ENCODE assay signal across 9 cellular contexts in the genomic region with DNA sequence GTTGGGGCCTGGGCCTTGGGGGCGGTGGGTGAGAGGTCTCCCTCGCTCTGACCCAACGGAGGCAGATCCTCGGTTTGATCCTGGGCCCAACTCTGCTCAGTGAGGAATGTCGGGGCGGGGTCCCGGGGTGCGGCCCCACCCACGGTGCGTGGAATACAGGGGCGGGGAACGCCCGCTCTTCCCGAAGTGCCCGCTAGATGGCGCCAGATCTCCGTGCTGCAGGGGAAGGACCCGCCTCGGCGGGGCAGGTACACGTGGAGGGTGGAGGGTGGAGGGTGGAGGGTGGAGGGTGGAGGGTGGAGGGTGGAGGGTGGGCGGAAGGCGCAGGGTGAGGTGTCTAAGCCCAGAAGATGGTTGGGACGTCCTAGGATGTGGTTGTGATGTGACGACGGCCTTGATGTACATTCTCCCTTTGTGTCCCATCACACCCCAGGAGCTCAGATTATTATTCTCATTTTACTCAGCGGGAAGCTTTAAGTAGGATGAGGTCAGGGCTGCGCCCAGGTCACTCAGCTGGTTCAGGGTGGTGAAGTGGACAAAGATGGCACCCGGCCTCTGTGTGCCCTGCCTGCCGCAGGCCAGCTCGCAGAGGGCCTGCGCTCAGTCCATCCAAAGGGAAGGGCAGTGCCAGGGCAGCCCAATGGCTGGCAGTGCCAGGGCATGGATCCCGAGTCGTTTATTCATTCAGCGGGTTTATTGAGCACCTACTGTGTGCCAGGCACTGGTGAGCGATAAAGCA. TPM values are rescaled to one million over a fixed set of nuclear protein-coding genes. Genes with fewer than 3 reads are reported as not detected.
A peak's percentile ranks its signal among the peaks of the same experiment; 100 is the strongest.
DNase-seq lines count a peak whose midpoint lies in the region; ATAC-seq and TF ChIP-seq lines count a peak whose summit lies in the region.
"Had no signal": no experiment of that assay in that cellular context is flagged by ENCODE, and none has a peak within 500 bp of the region (broad histone marks: within the 10 kb centered on the region; RNA-seq: fewer than 3 reads in every experiment).

No MANE protein-coding gene starts in this region.

- DNase-seq in DMS53 treated with DMSO at 0.1 percent for 48 hours (lab: John Stamatoyannopoulos, UW; ENCODE audit: unreplicated experiment) = peak; percentile 78
- peak; percentile 76 to 83 for DNase-seq in SJCRH30
- peak; percentile 87 to 94 (median 88) for DNase-seq in activated naive CD4-positive, alpha-beta T cell (lab: John Stamatoyannopoulos, UW)
- DNase-seq in glomerular visceral epithelial cell (ENCODE audit: extremely low spot score) = peak; percentile 85
- peak; percentile 91 for DNase-seq in progenitor cell of endocrine pancreas (ENCODE audit: low spot score, unreplicated experiment)
- DNase-seq in uterus = peak; percentile 75 to 86

- no peaks in the 10 kb centered on the region for H3K9me3 Mint-ChIP-seq in IgD-negative memory B cell
- H3K9me3 Mint-ChIP-seq in progenitor cell of endocrine pancreas (ENCODE audit: low read depth) = no peaks in the 10 kb centered on the region

- H3K4me1 ChIP-seq in SJCRH30 (peaks cover 2% of the 10 kb centered on the region; the same call in 1 of the 2 replicates), uterus (peaks cover 0 to 7% of the 10 kb centered on the region in 2 donors)

- TF ChIP-seq CTCF in progenitor cell of endocrine pancreas (IDR thresholded peaks at IDR 0.05; ENCODE audit: unreplicated experiment) (peak; percentile 84), uterus (IDR thresholded peaks at IDR 0.05) (peak; percentile 89 to 94 (median 90))

- H3K36me3 ChIP-seq in SJCRH30 (no peaks in the 10 kb centered on the region), uterus (no peaks in the 10 kb centered on the region)

- H3K27ac ChIP-seq in SJCRH30 (no peak overlapping the region), uterus (peak overlapping the region in 1 of 2 donors; percentile 46)
- H3K27ac ChIP-seq: epithelial cell of prostate had no signal

- peak; percentile 55 for ATAC-seq in GM21423 (IDR thresholded peaks at IDR 0.05; ENCODE audit: unreplicated experiment)

- no peaks in the 10 kb centered on the region for H3K9me3 ChIP-seq in SJCRH30 (replicated peaks)
- H3K9me3 ChIP-seq in uterus = no peaks in the 10 kb centered on the region

- TF ChIP-seq POLR2A in uterus (IDR thresholded peaks at IDR 0.05) = no peak

- H3K4me3 Mint-ChIP-seq in IgD-negative memory B cell (peak overlapping the region in 3 of 4 donors; percentile 16 to 82 (median 47)), progenitor cell of endocrine pancreas (ENCODE audit: low read depth) (no peak overlapping the region)

- intact Hi-C loops in uterus (cut with DNase I; ENCODE audit: low total_unique reads) = no loop called here

- H3K36me3 Mint-ChIP-seq in IgD-negative memory B cell (peaks cover 2% of the 10 kb centered on the region), progenitor cell of endocrine pancreas (ENCODE audit: insufficient read depth) (no peaks in the 10 kb centered on the region)

- H3K27me3 Mint-ChIP-seq in IgD-negative memory B cell (no peaks in the 10 kb centered on the region), progenitor cell of endocrine pancreas (no peaks in the 10 kb centered on the region)

- H3K27ac Mint-ChIP-seq in IgD-negative memory B cell = peak overlapping the region in 1 of 3 donors; percentile 64
- no peak overlapping the region for H3K27ac Mint-ChIP-seq in progenitor cell of endocrine pancreas

- H3K27me3 ChIP-seq in SJCRH30 (no peaks in the 10 kb centered on the region), uterus (no peaks in the 10 kb centered on the region)

- H3K4me3 ChIP-seq in SJCRH30 = peak overlapping the region; percentile 36
- peak overlapping the region in 1 of 2 donors; percentile 22 for H3K4me3 ChIP-seq in uterus

- H3K4me1 Mint-ChIP-seq in IgD-negative memory B cell = peaks cover 12 to 28% (median 24%) of the 10 kb centered on the region in 3 donors
- H3K4me1 Mint-ChIP-seq in progenitor cell of endocrine pancreas (ENCODE audit: low read depth) = peaks cover 3% of the 10 kb centered on the region

RNA-seq across cellular contexts. Expression of a gene that starts 9.4 kb away (rescaled TPM):
- 7,694 TPM for polyA plus RNA-seq in IgD-negative memory B cell
- 3,118 and 3,506 TPM in 2 replicates for total RNA-seq in SJCRH30 (2014; rRNA removed; shearing (Covaris generic))
- total RNA-seq in progenitor cell of endocrine pancreas (1,941 and 2,072 TPM in 2 replicates), uterus (over 10,000 TPM in 1 of 4 donors, 1,000 to 10,000 TPM in 3; 2,445 to 12,361 (median 6,046) TPM)

RNA-seq across cellular contexts. Expression of a gene that starts 46.3 kb away (rescaled TPM):
- polyA plus RNA-seq in IgD-negative memory B cell = 29,718 TPM
- total RNA-seq in SJCRH30 (2014; rRNA removed; shearing (Covaris generic)) = 0.12 TPM in 1 of 2 replicates, not detected in the other
- total RNA-seq in progenitor cell of endocrine pancreas (41.3 and 45.8 TPM in 2 replicates), uterus (1,000 to 10,000 TPM in 1 of 4 donors, 100 to 1,000 TPM in 3; 118 to 1,231 (median 675) TPM)

RNA-seq across cellular contexts. Expression of a gene that starts 48.9 kb away (rescaled TPM):
- polyA plus RNA-seq in IgD-negative memory B cell = 3.1 TPM
- total RNA-seq in SJCRH30 (2014; rRNA removed; shearing (Covaris generic)) = 30.0 and 31.4 TPM in 2 replicates
- total RNA-seq in progenitor cell of endocrine pancreas (154 and 169 TPM in 2 replicates), uterus (10 to 100 TPM; 10.9 to 86.0 (median 42.5) TPM)

Comparison
In these comparisons a context has a peak if more than half of its experiments do, and no peak if none do; other contexts are left out.
1. RNA of a gene that starts 46.3 kb away (total RNA-seq): 118 to 1,231 TPM in uterus and 41.3 to 45.8 TPM in progenitor cell of endocrine pancreas; 0.12 TPM in SJCRH30; every median in the first group is over 10 times any median in the second.
2. Peak in every context shown above with its lines, with median percentiles within 50 percentile points of each other: DNase-seq.